1 cellular context compared by ENCODE assay signal in genomic region chr22:19854778-19855503, GRCh38.
A peak's percentile ranks its signal among the peaks of the same experiment; 100 is the strongest.
TF ChIP-seq lines count a peak whose summit lies in the region.

TSS of gene GNB1L (minus strand) at chr22:19854874. CDS start at chr22:19821355, 33,519 bp downstream.
TSS of gene RTL10 (minus strand) at chr22:19854874. CDS start at chr22:19852261, 2,613 bp downstream.

TF ChIP-seq in HepG2, 621 proteins besides CTCF, POLR2A, EP300 and RAD21 (continued from another document and continues in another):
- TF ChIP-seq DNMT3B (CRISPR knock-in tag; conservative IDR thresholded peaks at IDR 0.05) (peak; percentile 58; the same call in 1 of the 2 replicates), DNMT1 (CRISPR knock-in tag; IDR thresholded peaks at IDR 0.05) (no peak), AFF4 (CRISPR knock-in tag; IDR thresholded peaks at IDR 0.05) (no peak), SKIL (CRISPR knock-in tag; IDR thresholded peaks at IDR 0.05; ENCODE audit: borderline replicate concordance) (peak; percentile 71; the same call in 1 of the 2 replicates), KAT8 (CRISPR knock-in tag; IDR thresholded peaks at IDR 0.05) (peak; percentile 75), CENPX (CRISPR knock-in tag; IDR thresholded peaks at IDR 0.05) (no peak), ZFP82 (CRISPR knock-in tag; IDR thresholded peaks at IDR 0.05; ENCODE audit: borderline replicate concordance) (no peak), NFKBIZ (CRISPR knock-in tag; IDR thresholded peaks at IDR 0.05) (peak; percentile 20; the same call in 1 of the 2 replicates), ARID3A (IDR thresholded peaks at IDR 0.05; ENCODE audit: low read depth, low read length) (no peak), ZNF282 (IDR thresholded peaks at IDR 0.05; ENCODE audit: partially characterized antibody) (no peak), ZNF660 (CRISPR knock-in tag; IDR thresholded peaks at IDR 0.05; ENCODE audit: borderline replicate concordance, low read depth) (0 out of 2 replicates have a peak, but pooled peaks have one; percentile 25), ZNF451 (CRISPR knock-in tag; IDR thresholded peaks at IDR 0.05) (peak; percentile 66; the same call in 1 of the 2 replicates), ZNF331 (CRISPR knock-in tag; IDR thresholded peaks at IDR 0.05) (peak; percentile 84; the same call in 1 of the 2 replicates), MTERF4 (CRISPR knock-in tag; IDR thresholded peaks at IDR 0.05) (peak; percentile 78; the same call in 1 of the 2 replicates), MAFK (conservative IDR thresholded peaks at IDR 0.05 in 1 of 2, IDR thresholded peaks at IDR 0.05 in 1 of 2; ENCODE audit: low read length in 2 of 2) (no peak), TARDBP (CRISPR knock-in tag; IDR thresholded peaks at IDR 0.05) (peak; percentile 62), ISL2 (CRISPR knock-in tag; IDR thresholded peaks at IDR 0.05) (peak; percentile 60), ZMYM2 (CRISPR knock-in tag; IDR thresholded peaks at IDR 0.05) (no peak), NBN (conservative IDR thresholded peaks at IDR 0.05) (no peak), SMAD1 (CRISPR knock-in tag; IDR thresholded peaks at IDR 0.05; ENCODE audit: borderline replicate concordance, low read depth) (no peak), KLF6 (CRISPR knock-in tag; IDR thresholded peaks at IDR 0.05) (peak; percentile 79; the same call in 1 of the 2 replicates), ZNF607 (CRISPR knock-in tag; IDR thresholded peaks at IDR 0.05; ENCODE audit: borderline replicate concordance) (peak; percentile 97), HNRNPLL (IDR thresholded peaks at IDR 0.05; ENCODE audit: low read depth, low read length, poor library complexity, severe bottlenecking) (peak; percentile 82), BHLHE40 (IDR thresholded peaks at IDR 0.05; ENCODE audit: low read length) (peak; percentile 67), ZEB1 (IDR thresholded peaks at IDR 0.05; ENCODE audit: insufficient replicate concordance, low read depth) (no peak)
- TF ChIP-seq, protein P1, sequence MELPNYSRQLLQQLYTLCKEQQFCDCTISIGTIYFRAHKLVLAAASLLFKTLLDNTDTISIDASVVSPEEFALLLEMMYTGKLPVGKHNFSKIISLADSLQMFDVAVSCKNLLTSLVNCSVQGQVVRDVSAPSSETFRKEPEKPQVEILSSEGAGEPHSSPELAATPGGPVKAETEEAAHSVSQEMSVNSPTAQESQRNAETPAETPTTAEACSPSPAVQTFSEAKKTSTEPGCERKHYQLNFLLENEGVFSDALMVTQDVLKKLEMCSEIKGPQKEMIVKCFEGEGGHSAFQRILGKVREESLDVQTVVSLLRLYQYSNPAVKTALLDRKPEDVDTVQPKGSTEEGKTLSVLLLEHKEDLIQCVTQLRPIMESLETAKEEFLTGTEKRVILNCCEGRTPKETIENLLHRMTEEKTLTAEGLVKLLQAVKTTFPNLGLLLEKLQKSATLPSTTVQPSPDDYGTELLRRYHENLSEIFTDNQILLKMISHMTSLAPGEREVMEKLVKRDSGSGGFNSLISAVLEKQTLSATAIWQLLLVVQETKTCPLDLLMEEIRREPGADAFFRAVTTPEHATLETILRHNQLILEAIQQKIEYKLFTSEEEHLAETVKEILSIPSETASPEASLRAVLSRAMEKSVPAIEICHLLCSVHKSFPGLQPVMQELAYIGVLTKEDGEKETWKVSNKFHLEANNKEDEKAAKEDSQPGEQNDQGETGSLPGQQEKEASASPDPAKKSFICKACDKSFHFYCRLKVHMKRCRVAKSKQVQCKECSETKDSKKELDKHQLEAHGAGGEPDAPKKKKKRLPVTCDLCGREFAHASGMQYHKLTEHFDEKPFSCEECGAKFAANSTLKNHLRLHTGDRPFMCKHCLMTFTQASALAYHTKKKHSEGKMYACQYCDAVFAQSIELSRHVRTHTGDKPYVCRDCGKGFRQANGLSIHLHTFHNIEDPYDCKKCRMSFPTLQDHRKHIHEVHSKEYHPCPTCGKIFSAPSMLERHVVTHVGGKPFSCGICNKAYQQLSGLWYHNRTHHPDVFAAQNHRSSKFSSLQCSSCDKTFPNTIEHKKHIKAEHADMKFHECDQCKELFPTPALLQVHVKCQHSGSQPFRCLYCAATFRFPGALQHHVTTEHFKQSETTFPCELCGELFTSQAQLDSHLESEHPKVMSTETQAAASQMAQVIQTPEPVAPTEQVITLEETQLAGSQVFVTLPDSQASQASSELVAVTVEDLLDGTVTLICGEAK (IDR thresholded peaks at IDR 0.05) = no peak
- TF ChIP-seq, protein P1 (CRISPR knock-in tag; IDR thresholded peaks at IDR 0.05) = peak; percentile 28; the same call in 1 of the 2 replicates
- TF ChIP-seq, protein P2, sequence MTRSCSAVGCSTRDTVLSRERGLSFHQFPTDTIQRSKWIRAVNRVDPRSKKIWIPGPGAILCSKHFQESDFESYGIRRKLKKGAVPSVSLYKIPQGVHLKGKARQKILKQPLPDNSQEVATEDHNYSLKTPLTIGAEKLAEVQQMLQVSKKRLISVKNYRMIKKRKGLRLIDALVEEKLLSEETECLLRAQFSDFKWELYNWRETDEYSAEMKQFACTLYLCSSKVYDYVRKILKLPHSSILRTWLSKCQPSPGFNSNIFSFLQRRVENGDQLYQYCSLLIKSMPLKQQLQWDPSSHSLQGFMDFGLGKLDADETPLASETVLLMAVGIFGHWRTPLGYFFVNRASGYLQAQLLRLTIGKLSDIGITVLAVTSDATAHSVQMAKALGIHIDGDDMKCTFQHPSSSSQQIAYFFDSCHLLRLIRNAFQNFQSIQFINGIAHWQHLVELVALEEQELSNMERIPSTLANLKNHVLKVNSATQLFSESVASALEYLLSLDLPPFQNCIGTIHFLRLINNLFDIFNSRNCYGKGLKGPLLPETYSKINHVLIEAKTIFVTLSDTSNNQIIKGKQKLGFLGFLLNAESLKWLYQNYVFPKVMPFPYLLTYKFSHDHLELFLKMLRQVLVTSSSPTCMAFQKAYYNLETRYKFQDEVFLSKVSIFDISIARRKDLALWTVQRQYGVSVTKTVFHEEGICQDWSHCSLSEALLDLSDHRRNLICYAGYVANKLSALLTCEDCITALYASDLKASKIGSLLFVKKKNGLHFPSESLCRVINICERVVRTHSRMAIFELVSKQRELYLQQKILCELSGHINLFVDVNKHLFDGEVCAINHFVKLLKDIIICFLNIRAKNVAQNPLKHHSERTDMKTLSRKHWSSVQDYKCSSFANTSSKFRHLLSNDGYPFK (CRISPR knock-in tag; IDR thresholded peaks at IDR 0.05; ENCODE audit: borderline replicate concordance) = peak; percentile 84
- TF ChIP-seq, protein P3, sequence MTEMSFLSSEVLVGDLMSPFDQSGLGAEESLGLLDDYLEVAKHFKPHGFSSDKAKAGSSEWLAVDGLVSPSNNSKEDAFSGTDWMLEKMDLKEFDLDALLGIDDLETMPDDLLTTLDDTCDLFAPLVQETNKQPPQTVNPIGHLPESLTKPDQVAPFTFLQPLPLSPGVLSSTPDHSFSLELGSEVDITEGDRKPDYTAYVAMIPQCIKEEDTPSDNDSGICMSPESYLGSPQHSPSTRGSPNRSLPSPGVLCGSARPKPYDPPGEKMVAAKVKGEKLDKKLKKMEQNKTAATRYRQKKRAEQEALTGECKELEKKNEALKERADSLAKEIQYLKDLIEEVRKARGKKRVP (CRISPR knock-in tag; IDR thresholded peaks at IDR 0.05) = peak in 1 of 2 experiments; percentile 72; a peak in 2 of 4 replicates
- TF ChIP-seq, protein P4, sequence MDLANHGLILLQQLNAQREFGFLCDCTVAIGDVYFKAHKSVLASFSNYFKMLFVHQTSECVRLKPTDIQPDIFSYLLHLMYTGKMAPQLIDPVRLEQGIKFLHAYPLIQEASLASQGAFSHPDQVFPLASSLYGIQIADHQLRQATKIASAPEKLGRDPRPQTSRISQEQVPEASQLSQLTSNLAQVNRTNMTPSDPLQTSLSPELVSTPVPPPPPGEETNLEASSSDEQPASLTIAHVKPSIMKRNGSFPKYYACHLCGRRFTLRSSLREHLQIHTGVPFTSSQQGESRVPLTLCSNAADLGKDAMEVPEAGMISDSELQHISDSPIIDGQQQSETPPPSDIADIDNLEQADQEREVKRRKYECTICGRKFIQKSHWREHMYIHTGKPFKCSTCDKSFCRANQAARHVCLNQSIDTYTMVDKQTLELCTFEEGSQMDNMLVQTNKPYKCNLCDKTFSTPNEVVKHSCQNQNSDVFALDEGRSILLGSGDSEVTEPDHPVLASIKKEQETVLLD (CRISPR knock-in tag; IDR thresholded peaks at IDR 0.05; ENCODE audit: low read depth) = peak; percentile 74
- TF ChIP-seq, protein P5, sequence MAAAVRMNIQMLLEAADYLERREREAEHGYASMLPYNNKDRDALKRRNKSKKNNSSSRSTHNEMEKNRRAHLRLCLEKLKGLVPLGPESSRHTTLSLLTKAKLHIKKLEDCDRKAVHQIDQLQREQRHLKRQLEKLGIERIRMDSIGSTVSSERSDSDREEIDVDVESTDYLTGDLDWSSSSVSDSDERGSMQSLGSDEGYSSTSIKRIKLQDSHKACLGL (CRISPR knock-in tag; IDR thresholded peaks at IDR 0.05) = peak; percentile 85
